In the genomic region with DNA sequence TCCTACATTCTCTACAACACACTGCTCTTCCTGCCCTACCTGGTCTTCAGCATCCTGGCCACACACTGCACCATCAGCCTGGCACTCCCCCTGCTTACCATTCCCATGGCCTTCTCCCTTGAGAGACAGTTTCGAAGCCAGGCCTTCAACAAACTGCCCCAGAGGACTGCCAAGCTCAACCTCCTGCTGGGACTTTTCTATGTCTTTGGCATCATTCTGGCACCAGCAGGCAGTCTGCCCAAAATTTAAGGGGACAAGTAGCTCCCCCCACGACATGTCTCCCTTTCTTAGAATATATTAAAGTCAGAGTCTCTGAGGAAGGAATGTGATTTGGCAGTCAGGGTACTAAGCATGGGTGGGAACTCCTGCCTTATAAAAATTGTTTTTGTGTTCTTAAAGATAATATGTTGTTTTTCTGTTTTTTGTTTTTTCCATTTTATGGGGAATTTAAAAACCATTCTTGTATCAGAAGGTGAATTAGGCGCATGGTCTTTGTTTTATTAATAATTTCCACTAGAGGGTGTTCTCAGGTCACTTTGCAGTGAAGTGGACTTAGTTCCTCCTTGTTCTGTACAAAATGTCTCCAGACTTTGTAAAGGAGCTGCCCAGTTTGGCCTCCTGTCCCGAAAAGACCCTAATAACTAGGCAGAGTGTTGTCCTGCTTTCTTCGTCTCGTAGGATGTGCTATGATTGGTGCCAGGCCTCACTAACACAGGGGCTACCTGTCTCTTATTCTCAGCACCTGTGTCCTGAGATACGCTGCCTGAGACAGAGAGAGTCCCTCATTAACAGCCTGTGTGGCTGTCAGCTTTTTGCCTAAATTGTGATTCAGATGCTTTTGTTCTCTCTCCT, we compare ENCODE assay signal across 1 cellular context.
TF ChIP-seq lines count a peak whose summit lies in the region.

No MANE protein-coding gene starts in this region.

TF ChIP-seq in H1, 55 proteins besides CTCF, POLR2A, EP300 and RAD21:
- TF ChIP-seq CTBP2 (IDR thresholded peaks at IDR 0.05; ENCODE audit: borderline replicate concordance, insufficient read depth, insufficient read length, low read length) (no peak), SIN3A (conservative IDR thresholded peaks at IDR 0.05 in 1 of 2, IDR thresholded peaks at IDR 0.05 in 1 of 2; ENCODE audit: low read depth in 1 of 2, low read length in 2 of 2) (peak; percentile 57 to 63; a peak in 2 of 4 replicates), TCF12 (IDR thresholded peaks at IDR 0.05; ENCODE audit: low read depth, low read length) (no peak), CEBPB (IDR thresholded peaks at IDR 0.05; ENCODE audit: low read depth, low read length) (no peak)
